In genomic region chr15:94080416-94080815, GRCh38 we compare ENCODE assay signal across 10 cellular contexts.
A peak's percentile ranks its signal among the peaks of the same experiment; 100 is the strongest.
DNase-seq lines count a peak whose midpoint lies in the region; ATAC-seq, FAIRE-seq and TF ChIP-seq lines count a peak whose summit lies in the region.
"Had no signal": no experiment of that assay in that cellular context is flagged by ENCODE, and none has a peak within 500 bp of the region (broad histone marks: within the 10 kb centered on the region; RNA-seq: fewer than 3 reads in every experiment).

No MANE protein-coding gene starts in this region.

- H3K4me1 ChIP-seq in heart left ventricle (no peaks in the 10 kb centered on the region), Caco-2 (no peaks in the 10 kb centered on the region)
- H3K4me1 ChIP-seq: body of pancreas had no signal

- ATAC-seq in activated CD8-positive, alpha-beta T cell treated with anti-CD3 and anti-CD28 coated beads for 36 hours: no peak
- no peak for ATAC-seq in activated CD8-positive, alpha-beta T cell treated with anti-CD3 and anti-CD28 coated beads, Interleukin-2, amount 10 ng/mL, durations not matched to agents 7 days and 5 days
- peak; percentile 13 to 80 (median 75) for ATAC-seq in heart left ventricle
- ATAC-seq: body of pancreas had no signal

- H3K27me3 ChIP-seq in heart left ventricle (peaks cover 0 to 5% (median 0%) of the 10 kb centered on the region in 9 donors), Caco-2 (replicated peaks; ENCODE audit: control insufficient read depth, insufficient read depth, low read length) (no peaks in the 10 kb centered on the region)
- H3K27me3 ChIP-seq: body of pancreas, hepatocyte had no signal

- intact Hi-C loops in activated CD8-positive, alpha-beta T cell treated with anti-CD3 and anti-CD28 coated beads for 36 hours (cut with micrococcal nuclease): no loop called here
- intact Hi-C loops in heart left ventricle (cut with DNase I) (no loop called here), Caco-2 (cut with micrococcal nuclease; ENCODE audit: unreplicated experiment) (no loop called here)

- TF ChIP-seq CTCF in activated CD8-positive, alpha-beta T cell treated with anti-CD3 and anti-CD28 coated beads for 36 hours (IDR thresholded peaks at IDR 0.05): no peak
- TF ChIP-seq CTCF in heart left ventricle (IDR thresholded peaks at IDR 0.05): no peak
- TF ChIP-seq CTCF in Caco-2 (IDR thresholded peaks at IDR 0.05; ENCODE audit: insufficient read depth in 1 of 2, low read depth in 1 of 2, low read length in 1 of 2, severe bottlenecking in 1 of 2, unreplicated experiment in 1 of 2): no peak

- H3K36me3 Mint-ChIP-seq in activated CD8-positive, alpha-beta T cell treated with anti-CD3 and anti-CD28 coated beads for 36 hours (ENCODE audit: low read depth): no peaks in the 10 kb centered on the region
- H3K36me3 Mint-ChIP-seq in activated CD8-positive, alpha-beta T cell treated with anti-CD3 and anti-CD28 coated beads, Interleukin-2, amount 10 ng/mL, durations not matched to agents 7 days and 5 days (ENCODE audit: low read depth): no peaks in the 10 kb centered on the region
- no peaks in the 10 kb centered on the region for H3K36me3 Mint-ChIP-seq in T-helper 2 cell treated with Interferon-gamma antibody and Interleukin-4, amounts not matched to agents 5 μg/mL and 100 μg/mL, for 36 hours (ENCODE audit: low read depth)
- H3K36me3 Mint-ChIP-seq in Caco-2 (ENCODE audit: insufficient read depth, unreplicated experiment): no peaks in the 10 kb centered on the region

- BruUV-seq in Caco-2 (replicated peaks; lab: Mats Ljungman, UMichigan): no TSS peak

- H3K4me1 Mint-ChIP-seq in activated CD8-positive, alpha-beta T cell treated with anti-CD3 and anti-CD28 coated beads for 36 hours (ENCODE audit: low read depth): no peaks in the 10 kb centered on the region
- H3K4me1 Mint-ChIP-seq in activated CD8-positive, alpha-beta T cell treated with anti-CD3 and anti-CD28 coated beads, Interleukin-2, amount 10 ng/mL, durations not matched to agents 7 days and 5 days (ENCODE audit: low read depth): no peaks in the 10 kb centered on the region
- no peaks in the 10 kb centered on the region for H3K4me1 Mint-ChIP-seq in T-helper 2 cell treated with Interferon-gamma antibody and Interleukin-4, amounts not matched to agents 5 μg/mL and 100 μg/mL, for 36 hours (ENCODE audit: low read depth)
- H3K4me1 Mint-ChIP-seq in Caco-2 (ENCODE audit: low read depth, unreplicated experiment): peaks cover 13% of the 10 kb centered on the region

- no peak for FAIRE-seq in urothelium cell line (lab: Jason Lieb, UNC)

- no peaks in the 10 kb centered on the region for H3K9me3 Mint-ChIP-seq in activated CD8-positive, alpha-beta T cell treated with anti-CD3 and anti-CD28 coated beads for 36 hours
- no peaks in the 10 kb centered on the region for H3K9me3 Mint-ChIP-seq in activated CD8-positive, alpha-beta T cell treated with anti-CD3 and anti-CD28 coated beads, Interleukin-2, amount 10 ng/mL, durations not matched to agents 7 days and 5 days (ENCODE audit: insufficient read depth)
- H3K9me3 Mint-ChIP-seq in T-helper 2 cell treated with Interferon-gamma antibody and Interleukin-4, amounts not matched to agents 5 μg/mL and 100 μg/mL, for 36 hours: no peaks in the 10 kb centered on the region
- H3K9me3 Mint-ChIP-seq in Caco-2 (ENCODE audit: unreplicated experiment): no peaks in the 10 kb centered on the region

- H3K9me3 ChIP-seq in heart left ventricle (no peaks in the 10 kb centered on the region), Caco-2 (no peaks in the 10 kb centered on the region)
- H3K9me3 ChIP-seq: body of pancreas had no signal

- H3K36me3 ChIP-seq in heart left ventricle (no peaks in the 10 kb centered on the region), Caco-2 (ENCODE audit: control insufficient read depth, insufficient read depth, low read length) (no peaks in the 10 kb centered on the region)

- POLR2A ChIA-PET in activated CD8-positive, alpha-beta T cell treated with anti-CD3 and anti-CD28 coated beads for 36 hours (lab: Charles Lee): no interaction called here
- POLR2A ChIA-PET in activated CD8-positive, alpha-beta T cell treated with anti-CD3 and anti-CD28 coated beads, Interleukin-2, amount 10 ng/mL, durations not matched to agents 7 days and 5 days (lab: Charles Lee): no interaction called here
- POLR2A ChIA-PET in Caco-2 (lab: Charles Lee): no interaction called here

- H3K27ac Mint-ChIP-seq in activated CD8-positive, alpha-beta T cell treated with anti-CD3 and anti-CD28 coated beads for 36 hours: no peak overlapping the region
- no peak overlapping the region for H3K27ac Mint-ChIP-seq in activated CD8-positive, alpha-beta T cell treated with anti-CD3 and anti-CD28 coated beads, Interleukin-2, amount 10 ng/mL, durations not matched to agents 7 days and 5 days
- no peak overlapping the region for H3K27ac Mint-ChIP-seq in T-helper 2 cell treated with Interferon-gamma antibody and Interleukin-4, amounts not matched to agents 5 μg/mL and 100 μg/mL, for 36 hours
- no peak overlapping the region for H3K27ac Mint-ChIP-seq in Caco-2 (ENCODE audit: unreplicated experiment)

- H3K4me3 Mint-ChIP-seq in activated CD8-positive, alpha-beta T cell treated with anti-CD3 and anti-CD28 coated beads for 36 hours: no peak overlapping the region
- no peak overlapping the region for H3K4me3 Mint-ChIP-seq in activated CD8-positive, alpha-beta T cell treated with anti-CD3 and anti-CD28 coated beads, Interleukin-2, amount 10 ng/mL, durations not matched to agents 7 days and 5 days
- no peak overlapping the region for H3K4me3 Mint-ChIP-seq in T-helper 2 cell treated with Interferon-gamma antibody and Interleukin-4, amounts not matched to agents 5 μg/mL and 100 μg/mL, for 36 hours
- H3K4me3 Mint-ChIP-seq in Caco-2 (ENCODE audit: unreplicated experiment): no peak overlapping the region

- DNase-seq in activated CD8-positive, alpha-beta T cell treated with anti-CD3 and anti-CD28 coated beads for 36 hours: peak; percentile 2
- DNase-seq in activated CD8-positive, alpha-beta T cell treated with anti-CD3 and anti-CD28 coated beads, Interleukin-2, amount 10 ng/mL, durations not matched to agents 7 days and 5 days: no peak
- DNase-seq in SW480 (ENCODE audit: low spot score): peak; percentile 52
- peak in 4 of 5 donors; percentile 33 to 80 (median 56) for DNase-seq in heart left ventricle
- peak; percentile 78 for DNase-seq in urothelium cell line (ENCODE audit: low spot score)
- DNase-seq in T-helper 2 cell treated with Interferon-gamma antibody and Interleukin-4, amounts not matched to agents 5 μg/mL and 100 μg/mL, for 36 hours (ENCODE audit: low spot score): no peak
- no peak for DNase-seq in Caco-2
- no peak for DNase-seq in DMS114 treated with DMSO at 0.1 percent for 48 hours (lab: John Stamatoyannopoulos, UW; ENCODE audit: unreplicated experiment)

- 33 to 54% (median 48%) methylated on average over 8 of the region's 8 CpGs for WGBS in heart left ventricle, 4 donors

- no peak for TF ChIP-seq POLR2A in heart left ventricle (IDR thresholded peaks at IDR 0.05)

- CTCF ChIA-PET in activated CD8-positive, alpha-beta T cell treated with anti-CD3 and anti-CD28 coated beads for 36 hours (lab: Charles Lee): interaction anchor here (1.7 kb wide), 1 partner anchor 10 kb away, joined by 4 read pairs; no protein-coding TSS in a partner anchor
- CTCF ChIA-PET in activated CD8-positive, alpha-beta T cell treated with anti-CD3 and anti-CD28 coated beads, Interleukin-2, amount 10 ng/mL, durations not matched to agents 7 days and 5 days (lab: Charles Lee): no interaction called here
- CTCF ChIA-PET in Caco-2 (lab: Charles Lee): interaction anchor here (0.7 kb wide), 1 partner anchor 238 kb away, joined by 3 read pairs; no protein-coding TSS in a partner anchor

- peaks cover 1% of the 10 kb centered on the region for H3K27me3 Mint-ChIP-seq in activated CD8-positive, alpha-beta T cell treated with anti-CD3 and anti-CD28 coated beads for 36 hours
- peaks cover 3% of the 10 kb centered on the region for H3K27me3 Mint-ChIP-seq in activated CD8-positive, alpha-beta T cell treated with anti-CD3 and anti-CD28 coated beads, Interleukin-2, amount 10 ng/mL, durations not matched to agents 7 days and 5 days (ENCODE audit: low read depth)
- H3K27me3 Mint-ChIP-seq in T-helper 2 cell treated with Interferon-gamma antibody and Interleukin-4, amounts not matched to agents 5 μg/mL and 100 μg/mL, for 36 hours (ENCODE audit: low read depth): no peaks in the 10 kb centered on the region
- no peaks in the 10 kb centered on the region for H3K27me3 Mint-ChIP-seq in Caco-2 (ENCODE audit: insufficient read depth, unreplicated experiment)

- peak overlapping the region in 2 of 12 donors; percentile 25 to 27 for H3K27ac ChIP-seq in heart left ventricle
- H3K27ac ChIP-seq: body of pancreas, hepatocyte had no signal

- no peak overlapping the region for H3K4me3 ChIP-seq in heart left ventricle
- H3K4me3 ChIP-seq in Caco-2 (ENCODE audit: low read depth, low read length): no peak overlapping the region
- H3K4me3 ChIP-seq: body of pancreas, hepatocyte had no signal

Comparison
In these comparisons a context has a peak if more than half of its experiments do, and no peak if none do; other contexts are left out.
1. DNase-seq: peak in activated CD8-positive, alpha-beta T cell treated with anti-CD3 and anti-CD28 coated beads for 36 hours (single experiment), SW480 (single experiment), heart left ventricle (4 of 5) and urothelium cell line (single experiment); none in activated CD8-positive, alpha-beta T cell treated with anti-CD3 and anti-CD28 coated beads, Interleukin-2, amount 10 ng/mL, durations not matched to agents 7 days and 5 days (single experiment), T-helper 2 cell treated with Interferon-gamma antibody and Interleukin-4, amounts not matched to agents 5 μg/mL and 100 μg/mL, for 36 hours (single experiment), Caco-2 (0 of 2) and DMS114 treated with DMSO at 0.1 percent for 48 hours (single experiment).
2. ATAC-seq: peak in heart left ventricle (4 of 4); none in activated CD8-positive, alpha-beta T cell treated with anti-CD3 and anti-CD28 coated beads for 36 hours (single experiment) and activated CD8-positive, alpha-beta T cell treated with anti-CD3 and anti-CD28 coated beads, Interleukin-2, amount 10 ng/mL, durations not matched to agents 7 days and 5 days (single experiment).